2 cellular contexts compared by ENCODE assay signal in the genomic region with DNA sequence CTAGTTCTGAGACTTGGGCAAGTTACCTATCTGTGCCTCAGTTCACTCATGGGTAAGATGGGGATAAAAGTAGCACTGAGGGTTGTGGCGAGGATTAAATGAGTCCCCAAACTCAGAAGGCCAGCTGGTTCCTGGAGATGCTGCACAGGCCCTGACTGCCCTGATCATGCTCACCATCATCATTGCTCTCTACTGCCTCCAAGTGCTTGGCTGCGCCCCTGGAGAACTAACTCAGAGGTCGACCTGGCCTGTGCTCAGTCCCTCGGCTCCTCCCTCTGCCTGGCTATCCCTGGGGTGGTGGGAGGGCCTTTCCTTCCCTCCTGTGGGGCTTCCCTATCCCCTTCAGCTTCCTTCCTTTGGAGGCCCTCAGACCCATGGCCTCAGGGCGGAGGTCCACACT.
TF ChIP-seq lines count a peak whose summit lies in the region.

No MANE protein-coding gene starts in this region.

TF ChIP-seq in HCT116, 20 proteins besides CTCF, POLR2A, EP300 and RAD21:
- TF ChIP-seq, protein P1, sequence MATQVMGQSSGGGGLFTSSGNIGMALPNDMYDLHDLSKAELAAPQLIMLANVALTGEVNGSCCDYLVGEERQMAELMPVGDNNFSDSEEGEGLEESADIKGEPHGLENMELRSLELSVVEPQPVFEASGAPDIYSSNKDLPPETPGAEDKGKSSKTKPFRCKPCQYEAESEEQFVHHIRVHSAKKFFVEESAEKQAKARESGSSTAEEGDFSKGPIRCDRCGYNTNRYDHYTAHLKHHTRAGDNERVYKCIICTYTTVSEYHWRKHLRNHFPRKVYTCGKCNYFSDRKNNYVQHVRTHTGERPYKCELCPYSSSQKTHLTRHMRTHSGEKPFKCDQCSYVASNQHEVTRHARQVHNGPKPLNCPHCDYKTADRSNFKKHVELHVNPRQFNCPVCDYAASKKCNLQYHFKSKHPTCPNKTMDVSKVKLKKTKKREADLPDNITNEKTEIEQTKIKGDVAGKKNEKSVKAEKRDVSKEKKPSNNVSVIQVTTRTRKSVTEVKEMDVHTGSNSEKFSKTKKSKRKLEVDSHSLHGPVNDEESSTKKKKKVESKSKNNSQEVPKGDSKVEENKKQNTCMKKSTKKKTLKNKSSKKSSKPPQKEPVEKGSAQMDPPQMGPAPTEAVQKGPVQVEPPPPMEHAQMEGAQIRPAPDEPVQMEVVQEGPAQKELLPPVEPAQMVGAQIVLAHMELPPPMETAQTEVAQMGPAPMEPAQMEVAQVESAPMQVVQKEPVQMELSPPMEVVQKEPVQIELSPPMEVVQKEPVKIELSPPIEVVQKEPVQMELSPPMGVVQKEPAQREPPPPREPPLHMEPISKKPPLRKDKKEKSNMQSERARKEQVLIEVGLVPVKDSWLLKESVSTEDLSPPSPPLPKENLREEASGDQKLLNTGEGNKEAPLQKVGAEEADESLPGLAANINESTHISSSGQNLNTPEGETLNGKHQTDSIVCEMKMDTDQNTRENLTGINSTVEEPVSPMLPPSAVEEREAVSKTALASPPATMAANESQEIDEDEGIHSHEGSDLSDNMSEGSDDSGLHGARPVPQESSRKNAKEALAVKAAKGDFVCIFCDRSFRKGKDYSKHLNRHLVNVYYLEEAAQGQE (IDR thresholded peaks at IDR 0.05; ENCODE audit: low read depth): no peak
- TF ChIP-seq CBX3 (IDR thresholded peaks at IDR 0.05; ENCODE audit: low read depth) (no peak), TCF7L2 (IDR thresholded peaks at IDR 0.05; ENCODE audit: borderline replicate concordance, extremely low read depth, insufficient read depth, insufficient read length) (no peak), SP1 (IDR thresholded peaks at IDR 0.05; ENCODE audit: low read depth) (no peak), JUND (IDR thresholded peaks at IDR 0.05) (no peak), EZH2phosphoT487 (IDR thresholded peaks at IDR 0.05; ENCODE audit: borderline replicate concordance) (no peak), SRF (IDR thresholded peaks at IDR 0.05; ENCODE audit: low read depth) (no peak), EGR1 (IDR thresholded peaks at IDR 0.05; ENCODE audit: low read depth) (no peak), EZH2 (IDR thresholded peaks at IDR 0.05) (no peak), CEBPB (IDR thresholded peaks at IDR 0.05; ENCODE audit: low read depth) (no peak), ZNF274 (IDR thresholded peaks at IDR 0.05; ENCODE audit: low read depth, low read length) (no peak)
- TF ChIP-seq, protein P2, sequence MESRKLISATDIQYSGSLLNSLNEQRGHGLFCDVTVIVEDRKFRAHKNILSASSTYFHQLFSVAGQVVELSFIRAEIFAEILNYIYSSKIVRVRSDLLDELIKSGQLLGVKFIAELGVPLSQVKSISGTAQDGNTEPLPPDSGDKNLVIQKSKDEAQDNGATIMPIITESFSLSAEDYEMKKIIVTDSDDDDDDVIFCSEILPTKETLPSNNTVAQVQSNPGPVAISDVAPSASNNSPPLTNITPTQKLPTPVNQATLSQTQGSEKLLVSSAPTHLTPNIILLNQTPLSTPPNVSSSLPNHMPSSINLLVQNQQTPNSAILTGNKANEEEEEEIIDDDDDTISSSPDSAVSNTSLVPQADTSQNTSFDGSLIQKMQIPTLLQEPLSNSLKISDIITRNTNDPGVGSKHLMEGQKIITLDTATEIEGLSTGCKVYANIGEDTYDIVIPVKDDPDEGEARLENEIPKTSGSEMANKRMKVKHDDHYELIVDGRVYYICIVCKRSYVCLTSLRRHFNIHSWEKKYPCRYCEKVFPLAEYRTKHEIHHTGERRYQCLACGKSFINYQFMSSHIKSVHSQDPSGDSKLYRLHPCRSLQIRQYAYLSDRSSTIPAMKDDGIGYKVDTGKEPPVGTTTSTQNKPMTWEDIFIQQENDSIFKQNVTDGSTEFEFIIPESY (IDR thresholded peaks at IDR 0.05; ENCODE audit: extremely low read depth, insufficient replicate concordance, low read length): no peak
- TF ChIP-seq, protein P3, sequence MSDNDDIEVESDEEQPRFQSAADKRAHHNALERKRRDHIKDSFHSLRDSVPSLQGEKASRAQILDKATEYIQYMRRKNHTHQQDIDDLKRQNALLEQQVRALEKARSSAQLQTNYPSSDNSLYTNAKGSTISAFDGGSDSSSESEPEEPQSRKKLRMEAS (IDR thresholded peaks at IDR 0.05): no peak
- TF ChIP-seq, protein P4, sequence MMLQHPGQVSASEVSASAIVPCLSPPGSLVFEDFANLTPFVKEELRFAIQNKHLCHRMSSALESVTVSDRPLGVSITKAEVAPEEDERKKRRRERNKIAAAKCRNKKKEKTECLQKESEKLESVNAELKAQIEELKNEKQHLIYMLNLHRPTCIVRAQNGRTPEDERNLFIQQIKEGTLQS (IDR thresholded peaks at IDR 0.05): no peak

TF ChIP-seq in K562, 482 proteins besides CTCF, POLR2A, EP300 and RAD21:
- TF ChIP-seq ZNF174 (CRISPR knock-in tag; IDR thresholded peaks at IDR 0.05) (no peak), ELF4 (CRISPR knock-in tag; IDR thresholded peaks at IDR 0.05) (no peak), ZBTB17 (CRISPR knock-in tag; IDR thresholded peaks at IDR 0.05) (no peak), ZNF79 (CRISPR knock-in tag; IDR thresholded peaks at IDR 0.05; ENCODE audit: low read depth) (no peak), HNRNPH1 (optimal IDR thresholded peaks at IDR 0.05; ENCODE audit: low read depth, low read length) (no peak), MAFF (IDR thresholded peaks at IDR 0.05; ENCODE audit: low read length) (no peak), ILF3 (IDR thresholded peaks at IDR 0.05; ENCODE audit: borderline replicate concordance) (no peak), ZNF232 (CRISPR knock-in tag; IDR thresholded peaks at IDR 0.05) (no peak), HDAC8 (tag; IDR thresholded peaks at IDR 0.05) (no peak)
- TF ChIP-seq, protein P5, sequence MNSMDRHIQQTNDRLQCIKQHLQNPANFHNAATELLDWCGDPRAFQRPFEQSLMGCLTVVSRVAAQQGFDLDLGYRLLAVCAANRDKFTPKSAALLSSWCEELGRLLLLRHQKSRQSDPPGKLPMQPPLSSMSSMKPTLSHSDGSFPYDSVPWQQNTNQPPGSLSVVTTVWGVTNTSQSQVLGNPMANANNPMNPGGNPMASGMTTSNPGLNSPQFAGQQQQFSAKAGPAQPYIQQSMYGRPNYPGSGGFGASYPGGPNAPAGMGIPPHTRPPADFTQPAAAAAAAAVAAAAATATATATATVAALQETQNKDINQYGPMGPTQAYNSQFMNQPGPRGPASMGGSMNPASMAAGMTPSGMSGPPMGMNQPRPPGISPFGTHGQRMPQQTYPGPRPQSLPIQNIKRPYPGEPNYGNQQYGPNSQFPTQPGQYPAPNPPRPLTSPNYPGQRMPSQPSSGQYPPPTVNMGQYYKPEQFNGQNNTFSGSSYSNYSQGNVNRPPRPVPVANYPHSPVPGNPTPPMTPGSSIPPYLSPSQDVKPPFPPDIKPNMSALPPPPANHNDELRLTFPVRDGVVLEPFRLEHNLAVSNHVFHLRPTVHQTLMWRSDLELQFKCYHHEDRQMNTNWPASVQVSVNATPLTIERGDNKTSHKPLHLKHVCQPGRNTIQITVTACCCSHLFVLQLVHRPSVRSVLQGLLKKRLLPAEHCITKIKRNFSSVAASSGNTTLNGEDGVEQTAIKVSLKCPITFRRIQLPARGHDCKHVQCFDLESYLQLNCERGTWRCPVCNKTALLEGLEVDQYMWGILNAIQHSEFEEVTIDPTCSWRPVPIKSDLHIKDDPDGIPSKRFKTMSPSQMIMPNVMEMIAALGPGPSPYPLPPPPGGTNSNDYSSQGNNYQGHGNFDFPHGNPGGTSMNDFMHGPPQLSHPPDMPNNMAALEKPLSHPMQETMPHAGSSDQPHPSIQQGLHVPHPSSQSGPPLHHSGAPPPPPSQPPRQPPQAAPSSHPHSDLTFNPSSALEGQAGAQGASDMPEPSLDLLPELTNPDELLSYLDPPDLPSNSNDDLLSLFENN (IDR thresholded peaks at IDR 0.05; ENCODE audit: low read depth in 2 of 2, low read length in 2 of 2): no peak
